ENCODE assay signal across 21 cellular contexts in genomic region chr17:35127751-35128514, GRCh38. TPM values are rescaled to one million over a fixed set of nuclear protein-coding genes. Genes with fewer than 3 reads are reported as not detected.
DNase-seq lines count a peak whose midpoint lies in the region; ATAC-seq and TF ChIP-seq lines count a peak whose summit lies in the region.
"Had no signal": no experiment of that assay in that cellular context is flagged by ENCODE, and none has a peak within 500 bp of the region (broad histone marks: within the 10 kb centered on the region; RNA-seq: fewer than 3 reads in every experiment).

No MANE protein-coding gene starts in this region.

- intact Hi-C loops in left ventricle myocardium inferior (cut with micrococcal nuclease) (loop anchor here (10.0 kb wide), 1 partner anchor 133 kb away; no protein-coding TSS in a partner anchor), stomach (cut with DNase I; ENCODE audit: low total_unique reads) (loop anchor here (10.0 kb wide), 1 partner anchor 583 kb away; no protein-coding TSS in a partner anchor)
- intact Hi-C loops in naive thymus-derived CD4-positive, alpha-beta T cell (cut with micrococcal nuclease): no loop called here

- no peaks in the 10 kb centered on the region for H3K27me3 Mint-ChIP-seq in stimulated activated naive B cell treated with anti-CD40 and anti-IgM and Interleukin-4, amounts not matched to agents 10 μg/mL and 1 μg/mL and 100 μg/mL, for 72 hours
- no peaks in the 10 kb centered on the region for H3K27me3 Mint-ChIP-seq in naive thymus-derived CD4-positive, alpha-beta T cell
- H3K27me3 Mint-ChIP-seq: activated CD4-positive, alpha-beta memory T cell treated with anti-CD3 and anti-CD28 coated beads for 36 hours; CD4-positive, alpha-beta T cell; naive thymus-derived CD8-positive, alpha-beta T cell had no signal

- H3K4me1 ChIP-seq in left ventricle myocardium inferior (peaks cover 12% of the 10 kb centered on the region), stomach (no peaks in the 10 kb centered on the region)
- no peaks in the 10 kb centered on the region for H3K4me1 ChIP-seq in naive thymus-derived CD4-positive, alpha-beta T cell (ENCODE audit: control insufficient read depth in 2 of 2, insufficient read depth in 2 of 2, low read length in 2 of 2)
- H3K4me1 ChIP-seq: psoas muscle, suprapubic skin had no signal

- H3K4me3 ChIP-seq in choroid plexus epithelial cell (ENCODE audit: low read depth, low read length) (no peak overlapping the region), left ventricle myocardium inferior (no peak overlapping the region), stomach (no peak overlapping the region)
- H3K4me3 ChIP-seq in naive thymus-derived CD4-positive, alpha-beta T cell (ENCODE audit: low read length): no peak overlapping the region
- H3K4me3 ChIP-seq: psoas muscle, suprapubic skin had no signal

- H3K36me3 Mint-ChIP-seq in stimulated activated naive B cell treated with anti-CD40 and anti-IgM and Interleukin-4, amounts not matched to agents 10 μg/mL and 1 μg/mL and 100 μg/mL, for 72 hours: peaks cover 25 to 32% of the 10 kb centered on the region in 2 donors
- peaks cover 0 to 14% (median 0%) of the 10 kb centered on the region in 5 donors for H3K36me3 Mint-ChIP-seq in naive thymus-derived CD4-positive, alpha-beta T cell

- H3K27me3 ChIP-seq in left ventricle myocardium inferior (ENCODE audit: low read depth) (no peaks in the 10 kb centered on the region), stomach (no peaks in the 10 kb centered on the region)
- H3K27me3 ChIP-seq in naive thymus-derived CD4-positive, alpha-beta T cell (ENCODE audit: control insufficient read depth in 2 of 2, insufficient read depth in 2 of 2, low read length in 2 of 2): no peaks in the 10 kb centered on the region
- H3K27me3 ChIP-seq: suprapubic skin had no signal

- ATAC-seq in stimulated activated naive B cell treated with anti-CD40 and anti-IgM and Interleukin-4, amounts not matched to agents 10 μg/mL and 1 μg/mL and 100 μg/mL, for 72 hours (replicated peaks): no peak
- ATAC-seq in naive thymus-derived CD4-positive, alpha-beta T cell: no peak
- ATAC-seq: left colon; naive thymus-derived CD8-positive, alpha-beta T cell; PC-3 had no signal

- H3K36me3 ChIP-seq in left ventricle myocardium inferior (peaks cover 18% of the 10 kb centered on the region), stomach (peaks cover 19 to 24% (median 23%) of the 10 kb centered on the region in 4 donors)
- H3K36me3 ChIP-seq in naive thymus-derived CD4-positive, alpha-beta T cell (ENCODE audit: control insufficient read depth in 2 of 3, insufficient read depth in 3 of 3, low read length in 3 of 3): peaks cover 0 to 29% (median 0%) of the 10 kb centered on the region in 3 experiments

- H3K27ac ChIP-seq in left ventricle myocardium inferior (replicated peaks): peak overlapping the region; percentile 46
- H3K27ac ChIP-seq in stomach: peak overlapping the region in 1 of 5 donors; percentile 20
- no peak overlapping the region for H3K27ac ChIP-seq in naive thymus-derived CD4-positive, alpha-beta T cell (ENCODE audit: low read depth, low read length)
- H3K27ac ChIP-seq: psoas muscle, suprapubic skin had no signal

- DNase-seq in GM03348 (ENCODE audit: low spot score): peak; percentile 75
- DNase-seq in choroid plexus epithelial cell (ENCODE audit: low read depth): peak; percentile 34
- peak; percentile 34 for DNase-seq in left ventricle myocardium inferior
- DNase-seq in stimulated activated naive B cell treated with anti-CD40 and anti-IgM and Interleukin-4, amounts not matched to agents 10 μg/mL and 1 μg/mL and 100 μg/mL, for 72 hours: no peak
- DNase-seq in stomach: no peak
- DNase-seq in iPS-NIHi7 (ENCODE audit: extremely low spot score): no peak
- no peak for DNase-seq in naive thymus-derived CD4-positive, alpha-beta T cell
- DNase-seq: activated CD4-positive, alpha-beta memory T cell treated with anti-CD3 and anti-CD28 coated beads for 36 hours; activated T-cell treated with anti-CD3 and anti-CD28 coated beads, Interleukin-2, amount 50 U/mL, for 48 hours; CD4-positive, alpha-beta T cell; H7; hypothalamus; left colon; naive thymus-derived CD8-positive, alpha-beta T cell; NCI-H2081 treated with DMSO at 0.1 percent for 48 hours; NCI-H69; PC-3; stimulated activated CD4-positive, alpha-beta T cell treated with anti-CD3 and anti-CD28 coated beads, Interleukin-15, amount 100 ng/mL, for 24 hours had no signal

- TF ChIP-seq POLR2A in stomach (IDR thresholded peaks at IDR 0.05): no peak

- TF ChIP-seq EP300 in stomach (IDR thresholded peaks at IDR 0.05): no peak

- 76 to 90% (median 82%) methylated on average over 11 of the region's 11 CpGs for WGBS in stomach, 5 donors

- CTCF ChIA-PET in naive thymus-derived CD4-positive, alpha-beta T cell (lab: Charles Lee): interaction anchor here (0.9 to 1.8 kb wide), 3 partner anchors 8 to 411 kb away, joined by 3 read pairs; no protein-coding TSS in a partner anchor

- H3K27ac Mint-ChIP-seq in stimulated activated naive B cell treated with anti-CD40 and anti-IgM and Interleukin-4, amounts not matched to agents 10 μg/mL and 1 μg/mL and 100 μg/mL, for 72 hours: peak overlapping the region; percentile 37
- no peak overlapping the region for H3K27ac Mint-ChIP-seq in naive thymus-derived CD4-positive, alpha-beta T cell
- H3K27ac Mint-ChIP-seq: activated CD4-positive, alpha-beta memory T cell treated with anti-CD3 and anti-CD28 coated beads for 36 hours; CD4-positive, alpha-beta T cell had no signal

- H3K4me3 Mint-ChIP-seq in stimulated activated naive B cell treated with anti-CD40 and anti-IgM and Interleukin-4, amounts not matched to agents 10 μg/mL and 1 μg/mL and 100 μg/mL, for 72 hours: no peak overlapping the region
- no peak overlapping the region for H3K4me3 Mint-ChIP-seq in naive thymus-derived CD4-positive, alpha-beta T cell
- H3K4me3 Mint-ChIP-seq: activated CD4-positive, alpha-beta memory T cell treated with anti-CD3 and anti-CD28 coated beads for 36 hours; CD4-positive, alpha-beta T cell; naive thymus-derived CD8-positive, alpha-beta T cell had no signal

- POLR2A ChIA-PET in naive thymus-derived CD4-positive, alpha-beta T cell (lab: Charles Lee): interaction anchor here (0.6 to 1.3 kb wide), 2 partner anchors 9 to 10 kb away, joined by 3 to 8 read pairs; no protein-coding TSS in a partner anchor

- H3K9me3 ChIP-seq in left ventricle myocardium inferior (replicated peaks) (no peaks in the 10 kb centered on the region), stomach (no peaks in the 10 kb centered on the region)
- H3K9me3 ChIP-seq in naive thymus-derived CD4-positive, alpha-beta T cell (ENCODE audit: control insufficient read depth in 2 of 3, low read length in 3 of 3): no peaks in the 10 kb centered on the region
- H3K9me3 ChIP-seq: psoas muscle, suprapubic skin had no signal

- no peaks in the 10 kb centered on the region for H3K9me3 Mint-ChIP-seq in stimulated activated naive B cell treated with anti-CD40 and anti-IgM and Interleukin-4, amounts not matched to agents 10 μg/mL and 1 μg/mL and 100 μg/mL, for 72 hours
- no peaks in the 10 kb centered on the region for H3K9me3 Mint-ChIP-seq in naive thymus-derived CD4-positive, alpha-beta T cell
- H3K9me3 Mint-ChIP-seq: activated CD4-positive, alpha-beta memory T cell treated with anti-CD3 and anti-CD28 coated beads for 36 hours; CD4-positive, alpha-beta T cell; naive thymus-derived CD8-positive, alpha-beta T cell had no signal

- TF ChIP-seq CTCF in choroid plexus epithelial cell (conservative IDR thresholded peaks at IDR 0.05; ENCODE audit: low read depth, low read length) (no peak), left ventricle myocardium inferior (IDR thresholded peaks at IDR 0.05; ENCODE audit: borderline replicate concordance) (no peak), stomach (IDR thresholded peaks at IDR 0.05) (no peak)

- H3K4me1 Mint-ChIP-seq in stimulated activated naive B cell treated with anti-CD40 and anti-IgM and Interleukin-4, amounts not matched to agents 10 μg/mL and 1 μg/mL and 100 μg/mL, for 72 hours: peaks cover 0 to 6% of the 10 kb centered on the region in 2 donors
- H3K4me1 Mint-ChIP-seq in naive thymus-derived CD4-positive, alpha-beta T cell: no peaks in the 10 kb centered on the region

RNA-seq across cellular contexts. Expression of gene FNDC8, which starts 6.5 kb away (rescaled TPM):
- total RNA-seq in left ventricle myocardium inferior (not detected), stomach (not detected)
- polyA plus RNA-seq in stomach: not detected
- total RNA-seq in naive thymus-derived CD4-positive, alpha-beta T cell: not detected
- not detected for polyA plus RNA-seq in naive thymus-derived CD4-positive, alpha-beta T cell
- total RNA-seq: activated CD4-positive, alpha-beta memory T cell treated with anti-CD3 and anti-CD28 coated beads for 36 hours; CD4-positive, alpha-beta T cell; chondrocyte; left colon; naive thymus-derived CD8-positive, alpha-beta T cell; PC-3; psoas muscle; suprapubic skin had no signal
- polyA plus RNA-seq: naive thymus-derived CD8-positive, alpha-beta T cell; psoas muscle had no signal

RNA-seq across cellular contexts. Expression of gene RAD51D, which starts 8.3 kb away (rescaled TPM):
- total RNA-seq in left ventricle myocardium inferior: 4.6 TPM
- total RNA-seq in stomach: 10 to 100 TPM in 1 of 5 donors, 1 to 10 TPM in 4; 2.2 to 31.5 (median 3.5) TPM
- polyA plus RNA-seq in stomach: 1 to 10 TPM; 2.9 to 5.0 (median 3.1) TPM
- total RNA-seq in naive thymus-derived CD4-positive, alpha-beta T cell: 10 to 100 TPM; 15.0 to 34.2 (median 25.4) TPM
- 10 to 100 TPM in 1 of 2 donors, 1 to 10 TPM in 1; 7.0 to 17.6 TPM for polyA plus RNA-seq in naive thymus-derived CD4-positive, alpha-beta T cell

RNA-seq across cellular contexts. Expression of gene NLE1, which starts 14.2 kb away (rescaled TPM):
- total RNA-seq in left ventricle myocardium inferior (4.2 TPM), stomach (100 to 1,000 TPM in 1 of 5 donors, 10 to 100 TPM in 1, 1 to 10 TPM in 2, not detected in 1; 7.7 to 208 (median 19.2) TPM)
- 1 to 10 TPM; 6.2 to 9.2 (median 6.4) TPM for polyA plus RNA-seq in stomach
- 10 to 100 TPM in 4 of 5 experiments, 1 to 10 TPM in 1; 10.0 to 29.4 (median 21.8) TPM for total RNA-seq in naive thymus-derived CD4-positive, alpha-beta T cell
- 10 to 100 TPM in 1 of 2 donors, 1 to 10 TPM in 1; 6.1 to 10.7 TPM for polyA plus RNA-seq in naive thymus-derived CD4-positive, alpha-beta T cell

RNA-seq across cellular contexts. Expression of gene UNC45B, which starts 19.7 kb away (rescaled TPM):
- total RNA-seq in left ventricle myocardium inferior: 205 TPM
- total RNA-seq in stomach: 1 to 10 TPM in 2 of 5 donors, under 1 TPM in 1, not detected in 2; 0.45 to 1.8 (median 1.5) TPM
- polyA plus RNA-seq in stomach: under 1 TPM; 0.05 to 0.15 (median 0.06) TPM
- under 1 TPM; 0.10 to 0.62 (median 0.29) TPM for total RNA-seq in naive thymus-derived CD4-positive, alpha-beta T cell
- under 1 TPM; 0.10 to 0.22 TPM for polyA plus RNA-seq in naive thymus-derived CD4-positive, alpha-beta T cell
- total RNA-seq: chondrocyte, left colon, PC-3, suprapubic skin had no signal

Comparison
In these comparisons a context has a peak if more than half of its experiments do, and no peak if none do; other contexts are left out.
1. DNase-seq: peak in GM03348 (single experiment), choroid plexus epithelial cell (single experiment) and left ventricle myocardium inferior (single experiment); none in stimulated activated naive B cell treated with anti-CD40 and anti-IgM and Interleukin-4, amounts not matched to agents 10 μg/mL and 1 μg/mL and 100 μg/mL, for 72 hours (single experiment), stomach (single experiment), iPS-NIHi7 (single experiment) and naive thymus-derived CD4-positive, alpha-beta T cell (0 of 9).
2. intact Hi-C loops: an anchor here in left ventricle myocardium inferior (10.0 kb wide) and stomach (10.0 kb wide); none called in naive thymus-derived CD4-positive, alpha-beta T cell.